Comparison of ENCODE assay signal across 22 cellular contexts in the genomic region with DNA sequence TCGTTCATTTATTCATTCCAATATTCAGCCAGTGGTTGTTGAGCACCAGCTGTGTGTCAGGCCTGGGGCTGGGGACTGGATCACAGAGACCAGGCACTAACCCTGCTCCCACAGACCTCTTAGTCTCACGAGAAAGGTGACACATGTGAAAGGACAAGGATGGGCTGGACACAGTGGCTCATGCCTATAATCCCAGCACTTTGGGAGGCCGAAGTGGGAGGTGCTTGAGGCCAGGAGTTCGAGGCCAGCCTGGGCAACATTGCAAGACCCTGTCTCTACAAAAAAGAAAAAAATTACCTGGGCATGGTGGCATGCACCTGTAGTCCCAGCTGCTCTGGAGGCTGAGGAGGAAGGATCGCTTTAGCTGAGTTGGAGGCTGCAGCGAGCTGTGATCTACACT.
DNase-seq lines count a peak whose midpoint lies in the region; ATAC-seq and TF ChIP-seq lines count a peak whose summit lies in the region.
"Had no signal": no experiment of that assay in that cellular context is flagged by ENCODE, and none has a peak within 500 bp of the region (broad histone marks: within the 10 kb centered on the region; RNA-seq: fewer than 3 reads in every experiment).

No MANE protein-coding gene starts in this region.

- H3K9ac ChIP-seq in HUES6 (ENCODE audit: low read length) = peak overlapping the region; percentile 67

- in situ Hi-C loops in G401 (cut with HindIII; ENCODE audit: low sequenced_read_pairs) = no loop called here

- no peak for ATAC-seq in body of pancreas
- no peak for ATAC-seq in HG02938 (IDR thresholded peaks at IDR 0.05; ENCODE audit: unreplicated experiment)
- ATAC-seq: activated CD4-positive, alpha-beta T cell treated with anti-CD3 and anti-CD28 coated beads for 36 hours; left cardiac atrium; naive thymus-derived CD8-positive, alpha-beta T cell had no signal

- no peak for TF ChIP-seq CTCF in body of pancreas (IDR thresholded peaks at IDR 0.05)
- no peak for TF ChIP-seq CTCF in sigmoid colon (IDR thresholded peaks at IDR 0.05)
- TF ChIP-seq CTCF in tibial nerve (IDR thresholded peaks at IDR 0.05) = no peak

- H3K9me3 ChIP-seq in HUES6 (ENCODE audit: control insufficient read depth, insufficient read depth, low read depth, low read length) (peaks cover 9% of the 10 kb centered on the region; the same call in 1 of the 2 replicates), body of pancreas (no peaks in the 10 kb centered on the region), iPS-18c (ENCODE audit: control insufficient read depth, insufficient read depth, low read length) (peaks cover 2% of the 10 kb centered on the region), sigmoid colon (peaks cover 0 to 5% (median 0%) of the 10 kb centered on the region in 4 donors), tibial nerve (peaks cover 0 to 41% (median 0%) of the 10 kb centered on the region in 4 donors)

- TF ChIP-seq EP300 in sigmoid colon (IDR thresholded peaks at IDR 0.05) (no peak), tibial nerve (IDR thresholded peaks at IDR 0.05) (no peak)

- H3K4me3 ChIP-seq in HUES6 (ENCODE audit: low read depth, low read length) (peak overlapping the region; percentile 31), body of pancreas (no peak overlapping the region), iPS-18c (ENCODE audit: insufficient read depth, low read depth, low read length) (peak overlapping the region; percentile 26; the same call in 1 of the 2 replicates), sigmoid colon (no peak overlapping the region), tibial nerve (no peak overlapping the region)

- H3K4me1 ChIP-seq in HUES6 (ENCODE audit: control insufficient read depth, insufficient read depth, low read length) (peaks cover 31% of the 10 kb centered on the region), body of pancreas (peaks cover 21% of the 10 kb centered on the region), sigmoid colon (no peaks in the 10 kb centered on the region), tibial nerve (no peaks in the 10 kb centered on the region)

- H3K27me3 ChIP-seq in HUES6 (ENCODE audit: control insufficient read depth, insufficient read depth, low read length) (no peaks in the 10 kb centered on the region), body of pancreas (no peaks in the 10 kb centered on the region), sigmoid colon (no peaks in the 10 kb centered on the region), tibial nerve (no peaks in the 10 kb centered on the region)

- DNase-seq in body of pancreas = no peak
- peak; percentile 27 for DNase-seq in sigmoid colon
- no peak for DNase-seq in tibial nerve (ENCODE audit: low spot score in 2 of 2)
- DNase-seq in C1 segment of cervical spinal cord (lab: John Stamatoyannopoulos, UW) = no peak
- no peak for DNase-seq in G401 (ENCODE audit: low spot score)
- DNase-seq: activated gamma-delta T cell treated with Interleukin-2 at 50 U/mL for 16 hours; activated naive CD8-positive, alpha-beta T cell treated with anti-CD3 and anti-CD28 coated beads, Interleukin-2, amount 50 U/mL, for 24 hours; activated T-cell treated with anti-CD3 and anti-CD28 coated beads, Interleukin-2, amount 50 U/mL, for 1 hour; CD4-positive, alpha-beta memory T cell; HFFc6; KG1; left cardiac atrium; naive thymus-derived CD8-positive, alpha-beta T cell; NCI-H1436; NCI-H524; NK-92 treated with Interleukin-12 subunit alpha and Interleukin-12 subunit beta, amount 100 ng/mL, for 24 hours; posterior cingulate gyrus; trophoblast cell had no signal

- H3K36me3 ChIP-seq in HUES6 (ENCODE audit: control insufficient read depth, insufficient read depth, low read length) (no peaks in the 10 kb centered on the region), body of pancreas (replicated peaks in 1 of 2; ENCODE audit: insufficient read depth in 1 of 2, low read depth in 2 of 2) (no peaks in the 10 kb centered on the region), sigmoid colon (no peaks in the 10 kb centered on the region), tibial nerve (no peaks in the 10 kb centered on the region)

- H3K27ac ChIP-seq in HUES6 (ENCODE audit: low read depth, low read length) (peak overlapping the region; percentile 94), body of pancreas (peak overlapping the region in 3 of 4 donors; percentile 32 to 88 (median 73)), sigmoid colon (no peak overlapping the region), tibial nerve (no peak overlapping the region)

- intact Hi-C loops in body of pancreas (cut with DNase I) (no loop called here), sigmoid colon (cut with DNase I) (no loop called here)

- TF ChIP-seq POLR2A in body of pancreas (IDR thresholded peaks at IDR 0.05) = no peak
- TF ChIP-seq POLR2A in sigmoid colon (IDR thresholded peaks at IDR 0.05) = no peak
- TF ChIP-seq POLR2A in tibial nerve (IDR thresholded peaks at IDR 0.05) = no peak

- 76 to 80% methylated on average over 5 to 6 of the region's 6 CpGs for WGBS in body of pancreas, 2 donors
- WGBS in sigmoid colon, 2 donors = 82 to 85% methylated on average over 6 of the region's 6 CpGs
- WGBS in tibial nerve, 2 donors = 70 to 81% methylated on average over 6 of the region's 6 CpGs

Comparison
In these comparisons a context has a peak if more than half of its experiments do, and no peak if none do; other contexts are left out.
1. H3K27ac ChIP-seq: peak in HUES6 (single experiment) and body of pancreas (3 of 4); none in sigmoid colon (0 of 4) and tibial nerve (0 of 4).
2. H3K4me3 ChIP-seq: peak in HUES6 (single experiment) and iPS-18c (single experiment); none in body of pancreas (0 of 2), sigmoid colon (0 of 4) and tibial nerve (0 of 4).